ENCODE assay signal across 25 cellular contexts in genomic region chr7:64581929-64582894, GRCh38. TPM values are rescaled to one million over a fixed set of nuclear protein-coding genes. Genes with fewer than 3 reads are reported as not detected.
DNase-seq lines count a peak whose midpoint lies in the region; ATAC-seq, FAIRE-seq and TF ChIP-seq lines count a peak whose summit lies in the region.
"Had no signal": no experiment of that assay in that cellular context is flagged by ENCODE, and none has a peak within 500 bp of the region (broad histone marks: within the 10 kb centered on the region; RNA-seq: fewer than 3 reads in every experiment).

No MANE protein-coding gene starts in this region.

- intact Hi-C loops in K562 (cut with micrococcal nuclease) = loop anchor here (5.0 kb wide), 1 partner anchor 85 kb away; no protein-coding TSS in a partner anchor
- intact Hi-C loops in right cardiac atrium (cut with DNase I) = no loop called here
- intact Hi-C loops in testis (cut with DNase I; ENCODE audit: low total_unique reads) = no loop called here
- intact Hi-C loops in spleen (cut with DNase I; ENCODE audit: low total_unique reads) = no loop called here

- no peaks in the 10 kb centered on the region for H3K9me2 ChIP-seq in SK-N-SH

- H3K9me3 ChIP-seq in SK-N-SH = no peaks in the 10 kb centered on the region
- no peaks in the 10 kb centered on the region; the same call in 1 of the 2 replicates for H3K9me3 ChIP-seq in K562 (replicated peaks; ENCODE audit: control insufficient read depth, insufficient read depth, low read depth, low read length)
- H3K9me3 ChIP-seq in right cardiac atrium (ENCODE audit: control insufficient read depth, low read length) = no peaks in the 10 kb centered on the region
- H3K9me3 ChIP-seq in testis = no peaks in the 10 kb centered on the region
- H3K9me3 ChIP-seq in spleen = peaks cover 0 to 56% (median 8%) of the 10 kb centered on the region in 8 donors
- H3K9me3 ChIP-seq: gastrocnemius medialis, prostate gland had no signal

- no peaks in the 10 kb centered on the region for H4K20me1 ChIP-seq in SK-N-SH (ENCODE audit: insufficient read depth)
- no peaks in the 10 kb centered on the region for H4K20me1 ChIP-seq in K562 (replicated peaks; ENCODE audit: control insufficient read depth, insufficient read depth, low read length)

- POLR2A ChIA-PET in SK-N-SH (lab: Yijun Ruan, JAX) = no interaction called here
- POLR2A ChIA-PET in K562 (lab: Yijun Ruan, JAX) = interaction anchor here (0.6 kb wide), 1 partner anchor 31 kb away, joined by 3 read pairs; no protein-coding TSS in a partner anchor

- TF ChIP-seq EP300 in SK-N-SH (IDR thresholded peaks at IDR 0.05; ENCODE audit: borderline replicate concordance in 1 of 2, low read depth in 1 of 2, low read length in 1 of 2) (no peak), K562 (IDR thresholded peaks at IDR 0.05; ENCODE audit: low read length) (peak; percentile 22; the same call in 1 of the 2 replicates)

- no peak overlapping the region for H3K4me3 ChIP-seq in SK-N-SH (ENCODE audit: low read depth in 2 of 2, low read length in 1 of 2)
- H3K4me3 ChIP-seq in K562 = no peak overlapping the region
- H3K4me3 ChIP-seq in right cardiac atrium (ENCODE audit: low read length) = no peak overlapping the region
- no peak overlapping the region for H3K4me3 ChIP-seq in testis
- H3K4me3 ChIP-seq in spleen = no peak overlapping the region
- H3K4me3 ChIP-seq: gastrocnemius medialis, prostate gland, smooth muscle cell had no signal

- DNase-seq in SK-N-SH (no peak), K562 (ENCODE audit: extremely low read depth in 1 of 4, low spot score in 3 of 4) (peak in 3 of 4 experiments; percentile 20 to 60 (median 21)), right cardiac atrium (peak; percentile 57 to 88 (median 65)), testis (peak; percentile 69), SIG-M5 (lab: John Stamatoyannopoulos, UW) (no peak), spleen (no peak)
- DNase-seq: activated CD4-positive, alpha-beta T cell treated with anti-CD3 and anti-CD28 coated beads for 1 hour; Caco-2; dermis blood vessel endothelial cell; gastrocnemius medialis; H9; NCI-H1092; NCI-H2081; NCI-H510A; nephron progenitor cell; stimulated activated CD4-positive, alpha-beta T cell treated with anti-CD3 and anti-CD28 coated beads, Interleukin-4, amount 100 ng/mL, for 24 hours; T-helper 9 cell had no signal

- FAIRE-seq in K562 (lab: Jason Lieb, UNC) = peak; percentile 82
- FAIRE-seq: bronchial epithelial cell, endothelial cell of umbilical vein, RCC 7860 had no signal

- in situ Hi-C loops in K562 (cut with MboI) = no loop called here

- TF ChIP-seq CTCF in SK-N-SH (IDR thresholded peaks at IDR 0.05) = no peak
- no peak for TF ChIP-seq CTCF in K562 (IDR thresholded peaks at IDR 0.05 in 2 of 3, conservative IDR thresholded peaks at IDR 0.05 in 1 of 3; ENCODE audit: insufficient read depth in 2 of 3, low read depth in 1 of 3, low read length in 3 of 3)
- TF ChIP-seq CTCF in testis (IDR thresholded peaks at IDR 0.05) = no peak
- no peak for TF ChIP-seq CTCF in spleen (IDR thresholded peaks at IDR 0.05 in 8 of 11, conservative IDR thresholded peaks at IDR 0.05 in 3 of 11)

- H3K4me1 ChIP-seq in SK-N-SH (ENCODE audit: control insufficient read depth in 1 of 2, insufficient read depth in 2 of 2, low read depth in 1 of 2, low read length in 1 of 2) = peaks cover 0 to 3% of the 10 kb centered on the region in 2 experiments; a peak in 1 of 4 replicates
- H3K4me1 ChIP-seq in K562 (replicated peaks in 1 of 2; ENCODE audit: control insufficient read depth in 2 of 2, insufficient read depth in 2 of 2, low read length in 2 of 2) = peaks cover 4 to 5% of the 10 kb centered on the region in 2 experiments; a peak in 2 of 5 replicates
- no peaks in the 10 kb centered on the region for H3K4me1 ChIP-seq in right cardiac atrium (ENCODE audit: control insufficient read depth, insufficient read depth, low read length)
- H3K4me1 ChIP-seq in testis = peaks cover 20% of the 10 kb centered on the region
- no peaks in the 10 kb centered on the region for H3K4me1 ChIP-seq in spleen
- H3K4me1 ChIP-seq: Caco-2, gastrocnemius medialis, prostate gland had no signal

- TF ChIP-seq POLR2A in K562 (conservative IDR thresholded peaks at IDR 0.05) (no peak), testis (IDR thresholded peaks at IDR 0.05) (no peak), spleen (IDR thresholded peaks at IDR 0.05) (no peak)

- no peaks in the 10 kb centered on the region for H3K27me3 ChIP-seq in SK-N-SH (ENCODE audit: insufficient read depth)
- no peaks in the 10 kb centered on the region for H3K27me3 ChIP-seq in K562 (ENCODE audit: control insufficient read depth in 2 of 2, insufficient read depth in 2 of 2, low read length in 2 of 2)
- H3K27me3 ChIP-seq in right cardiac atrium (ENCODE audit: control insufficient read depth, insufficient read depth) = no peaks in the 10 kb centered on the region
- H3K27me3 ChIP-seq in testis = no peaks in the 10 kb centered on the region
- H3K27me3 ChIP-seq in spleen (replicated peaks in 1 of 7) = no peaks in the 10 kb centered on the region
- H3K27me3 ChIP-seq: gastrocnemius medialis had no signal

- no TSS peak for BruUV-seq in K562 (replicated peaks; lab: Mats Ljungman, UMichigan)

- H3K27ac ChIP-seq in SK-N-SH (ENCODE audit: low read depth in 2 of 2, low read length in 1 of 2) (no peak overlapping the region), K562 (ENCODE audit: extremely low read depth, low read depth, low read length) (peak overlapping the region; percentile 57; the same call in 1 of the 3 replicates), right cardiac atrium (ENCODE audit: low read length) (no peak overlapping the region), testis (peak overlapping the region; percentile 65 to 86), spleen (no peak overlapping the region)
- H3K27ac ChIP-seq: 22Rv1, gastrocnemius medialis, prostate gland had no signal

- TF ChIP-seq RAD21 in SK-N-SH (IDR thresholded peaks at IDR 0.05; ENCODE audit: low read length) (no peak), K562 (CRISPR knock-in tag; conservative IDR thresholded peaks at IDR 0.05 in 1 of 2, IDR thresholded peaks at IDR 0.05 in 1 of 2) (no peak)

- H2AFZ ChIP-seq in SK-N-SH (ENCODE audit: low read depth) (no peak overlapping the region; the same call in 1 of the 2 replicates), K562 (ENCODE audit: low read depth, low read length) (peak overlapping the region; percentile 33; the same call in 1 of the 2 replicates)

- H3K9ac ChIP-seq in SK-N-SH (no peak overlapping the region), K562 (ENCODE audit: insufficient read depth in 1 of 2, low read depth in 2 of 2, low read length in 2 of 2) (no peak overlapping the region)

- no peaks in the 10 kb centered on the region for H3F3A ChIP-seq in SK-N-SH (replicated peaks; ENCODE audit: insufficient read depth)

- H3K4me2 ChIP-seq in SK-N-SH (no peak overlapping the region), K562 (ENCODE audit: insufficient read depth, low read length) (peak overlapping the region; percentile 52)
- H3K4me2 ChIP-seq: smooth muscle cell had no signal

- H3K36me3 ChIP-seq in SK-N-SH (replicated peaks in 1 of 2; ENCODE audit: control insufficient read depth in 1 of 2, insufficient read depth in 2 of 2, low read length in 1 of 2) = no peaks in the 10 kb centered on the region
- no peaks in the 10 kb centered on the region for H3K36me3 ChIP-seq in K562 (ENCODE audit: control insufficient read depth, insufficient read depth, low read length)
- no peaks in the 10 kb centered on the region for H3K36me3 ChIP-seq in testis (ENCODE audit: low read depth, missing control alignments)
- H3K36me3 ChIP-seq in spleen = no peaks in the 10 kb centered on the region
- H3K36me3 ChIP-seq: gastrocnemius medialis, prostate gland had no signal

- H3K79me2 ChIP-seq in SK-N-SH (ENCODE audit: insufficient read depth) (no peaks in the 10 kb centered on the region), K562 (ENCODE audit: control insufficient read depth, insufficient read depth, low read length) (no peaks in the 10 kb centered on the region)

- CTCF ChIA-PET in SK-N-SH (lab: Yijun Ruan, JAX) (no interaction called here), K562 (lab: Yijun Ruan, JAX; ENCODE audit: low intra/inter-chr PET ratio) (no interaction called here)

- 78% methylated on average over 30 of the region's 38 CpGs for WGBS in SK-N-SH (ENCODE audit: low lambda C conversion rate)
- WGBS in K562 (ENCODE audit: insufficient coverage, low coverage, missing lambda C conversion rate) = 31% methylated on average over 28 of the region's 38 CpGs
- WGBS in right cardiac atrium = 84% methylated on average over 38 of the region's 38 CpGs
- WGBS in testis, 2 donors = 60 to 71% methylated on average over 28 to 34 of the region's 38 CpGs
- WGBS in spleen, 5 donors = 93 to 96% (median 94%) methylated on average over 37 to 38 of the region's 38 CpGs

- peak; percentile 31; the same call in 2 of the 3 replicates for ATAC-seq in SK-N-SH treated with all-trans-retinoic acid at 6 μM for 48 hours
- peak; percentile 87 for ATAC-seq in K562
- ATAC-seq in right cardiac atrium = peak; percentile 97 to 98
- no peak for ATAC-seq in esophagus mucosa
- ATAC-seq: gastrocnemius medialis had no signal

- no peaks in the 10 kb centered on the region for H3K9me1 ChIP-seq in K562 (ENCODE audit: control insufficient read depth, insufficient read depth, low read length)

RNA-seq across cellular contexts. Expression of gene ZNF680, which starts 19.3 kb away (rescaled TPM):
- polyA plus RNA-seq in SK-N-SH (2012; rRNA removed) (1.6 and 2.8 TPM in 2 replicates), K562 (2011; rRNA removed) (7.3 and 9.3 TPM in 2 replicates), K562 (2014; fragmentation: Illumina TruSeq; extraction: Trizol) (11.5 and 13.8 TPM in 2 replicates), K562 (2014; fragmentation: Nextera tagmentation; extraction: Ambion mirVana) (10 to 100 TPM; 11.6 to 12.2 TPM), K562 (2014; rRNA removed) (7.9 and 9.1 TPM in 2 replicates), right cardiac atrium (11.9 TPM), testis (ENCODE audit: insufficient read depth, low read depth, low replicate concordance) (2.9 TPM), spleen (1 to 10 TPM; 5.0 to 7.9 (median 6.3) TPM)
- polyA plus RNA-seq in SK-N-SH (2012; cell fraction: cytosol; rRNA removed) = 3.2 and 4.1 TPM in 2 replicates
- polyA plus RNA-seq in SK-N-SH (2012; cell fraction: nucleus; rRNA removed) = 1.8 and 4.3 TPM in 2 replicates
- total RNA-seq in K562 (2011; cell fraction: chromatin; rRNA removed; ENCODE audit: low replicate concordance) = 28.2 and 91.1 TPM in 2 replicates
- 21.7 and 23.7 TPM in 2 replicates for total RNA-seq in K562 (2011; cell fraction: nucleolus; rRNA removed)
- total RNA-seq in K562 (2011; cell fraction: nucleoplasm; rRNA removed) = 43.6 and 85.3 TPM in 2 replicates
- total RNA-seq in K562 (2014; rRNA removed) (7.0 and 9.8 TPM in 2 replicates), K562 (2014; rRNA removed; fragmentation: Illumina TruSeq; extraction: Trizol) (23.4 and 27.9 TPM in 2 replicates), K562 (2015; rRNA removed; fragmentation: Illumina TruSeq; extraction: Trizol) (21.7 and 25.0 TPM in 2 replicates), K562 (2021) (12.0 and 12.7 TPM in 2 replicates), right cardiac atrium (10 to 100 TPM; 24.2 to 29.8 (median 26.6) TPM), testis (10 to 100 TPM; 19.4 to 19.5 TPM), esophagus mucosa (4.9 TPM), spleen (10 to 100 TPM; 19.4 to 47.8 (median 25.7) TPM)
- 0.45 and 1.6 TPM in 2 replicates for polyA plus RNA-seq in K562 (2011; cell fraction: cytosol; rRNA removed)
- 5.6 and 8.3 TPM in 2 replicates for polyA plus RNA-seq in K562 (2011; cell fraction: nucleus; rRNA removed)
- 6.4 and 9.0 TPM in 2 replicates for polyA plus RNA-seq in K562 (2012)
- polyA minus RNA-seq in K562 (2011; rRNA and poly(A)+ RNA removed) = 9.9 and 12.1 TPM in 2 replicates
- 2.5 and 4.5 TPM in 2 replicates for polyA minus RNA-seq in K562 (2011; cell fraction: cytosol; rRNA and poly(A)+ RNA removed)
- 10.4 and 18.5 TPM in 2 replicates for polyA minus RNA-seq in K562 (2011; cell fraction: nucleus; rRNA and poly(A)+ RNA removed)
- total RNA-seq: smooth muscle cell had no signal
- polyA plus RNA-seq: smooth muscle cell had no signal

Comparison
In these comparisons a context has a peak if more than half of its experiments do, and no peak if none do; other contexts are left out.
1. DNase-seq: peak in K562 (3 of 4), right cardiac atrium (3 of 3) and testis (single experiment); none in SK-N-SH (single experiment), SIG-M5 (single experiment) and spleen (single experiment).
2. H3K27ac ChIP-seq: peak in K562 (single experiment) and testis (2 of 2); none in SK-N-SH (0 of 2), right cardiac atrium (single experiment) and spleen (0 of 8).